8 cellular contexts compared by ENCODE assay signal in the genomic region with DNA sequence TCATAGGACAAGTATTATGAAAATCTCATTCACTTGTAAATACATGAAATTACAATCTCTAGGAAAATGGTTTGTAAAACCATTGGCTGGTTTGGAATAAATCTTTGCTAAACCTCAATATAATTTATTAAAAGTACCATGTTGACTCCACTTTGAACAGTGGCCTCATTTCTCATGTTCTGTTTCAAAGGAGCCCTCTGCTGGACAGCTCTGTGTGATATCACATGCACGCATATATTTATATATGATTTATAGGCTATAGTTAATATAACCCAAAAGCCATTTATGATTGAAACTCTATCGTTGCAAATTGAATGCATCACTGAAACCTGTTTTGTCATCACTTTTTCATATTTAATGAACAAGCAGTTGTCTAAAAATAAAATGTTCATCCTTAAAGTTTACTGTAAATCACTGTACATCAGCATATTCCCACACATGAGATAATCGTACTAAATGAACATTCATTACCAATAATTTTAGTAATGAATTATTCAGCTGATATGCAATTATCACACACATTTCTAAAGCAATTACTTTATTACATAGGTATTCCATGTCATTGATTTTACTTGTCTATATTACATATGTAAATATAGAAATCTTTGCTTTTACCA.
A peak's percentile ranks its signal among the peaks of the same experiment; 100 is the strongest.
DNase-seq lines count a peak whose midpoint lies in the region; ATAC-seq and TF ChIP-seq lines count a peak whose summit lies in the region.

No MANE protein-coding gene starts in this region.

- no peak overlapping the region for H4K8ac ChIP-seq in neuronal stem cell (ENCODE audit: low read depth, low read length)

- H3K14ac ChIP-seq in neuronal stem cell (ENCODE audit: low read length): no peak overlapping the region

- H4K20me1 ChIP-seq in HCT116 (ENCODE audit: insufficient read depth) (no peaks in the 10 kb centered on the region), PC-9 (ENCODE audit: insufficient read depth) (no peaks in the 10 kb centered on the region)

- no peak overlapping the region for H2BK12ac ChIP-seq in neuronal stem cell (ENCODE audit: low read length)

- ATAC-seq in HCT116 (no peak; the same call in 1 of the 2 replicates), thoracic aorta (ENCODE audit: insufficient number of reproducible peaks, low FRiP score, low read depth) (no peak), GM21825 (IDR thresholded peaks at IDR 0.05; ENCODE audit: unreplicated experiment) (no peak)

- no peak overlapping the region for H2AK5ac ChIP-seq in neuronal stem cell (ENCODE audit: low read depth, low read length)

- H3K9me2 ChIP-seq in HCT116 (ENCODE audit: insufficient read depth): no peaks in the 10 kb centered on the region
- H3K9me2 ChIP-seq in PC-9 (ENCODE audit: insufficient read depth): no peaks in the 10 kb centered on the region

- no peak for TF ChIP-seq RAD21 in HCT116 (IDR thresholded peaks at IDR 0.05; ENCODE audit: low read depth)

- H3F3A ChIP-seq in PC-9 (ENCODE audit: insufficient read depth, low read depth): no peaks in the 10 kb centered on the region

- no peak overlapping the region for H2BK5ac ChIP-seq in neuronal stem cell (ENCODE audit: low read length)

- H3K27me3 ChIP-seq in HCT116 (ENCODE audit: insufficient read depth, low read length): no peaks in the 10 kb centered on the region
- H3K27me3 ChIP-seq in PC-9 (ENCODE audit: insufficient read depth, low read depth): no peaks in the 10 kb centered on the region
- H3K27me3 ChIP-seq in thoracic aorta (replicated peaks; ENCODE audit: insufficient read depth): no peaks in the 10 kb centered on the region
- no peaks in the 10 kb centered on the region for H3K27me3 ChIP-seq in neuronal stem cell (ENCODE audit: control insufficient read depth in 3 of 3, insufficient read depth in 3 of 3, low read depth in 1 of 3, low read length in 3 of 3)

- H2BK15ac ChIP-seq in neuronal stem cell (ENCODE audit: low read length): no peak overlapping the region

- no peak for TF ChIP-seq POLR2A in HCT116 (IDR thresholded peaks at IDR 0.05; ENCODE audit: borderline replicate concordance, extremely low read depth, insufficient read depth, insufficient read length)

- H2AFZ ChIP-seq in HCT116 (ENCODE audit: low read depth, low read length, poor library complexity, severe bottlenecking) (no peak overlapping the region), PC-9 (no peak overlapping the region), neuronal stem cell (ENCODE audit: low read length) (no peak overlapping the region)

- BruUV-seq in HCT116 (replicated peaks; lab: Mats Ljungman, UMichigan): no TSS peak
- no TSS peak for BruUV-seq in PC-9 (replicated peaks; lab: Mats Ljungman, UMichigan)

- no peak overlapping the region for H3K4me2 ChIP-seq in HCT116 (ENCODE audit: low read length)
- no peak overlapping the region for H3K4me2 ChIP-seq in PC-9
- no peak overlapping the region for H3K4me2 ChIP-seq in neuronal stem cell (ENCODE audit: insufficient read depth, low read length, poor library complexity, severe bottlenecking)

- H3K79me2 ChIP-seq in HCT116 (ENCODE audit: insufficient read depth, low read length) (no peaks in the 10 kb centered on the region), PC-9 (ENCODE audit: low read depth) (no peaks in the 10 kb centered on the region)

- H3K36me3 ChIP-seq in HCT116 (ENCODE audit: control insufficient read depth in 1 of 2, insufficient read depth in 2 of 2, low read length in 2 of 2) (no peaks in the 10 kb centered on the region), PC-9 (ENCODE audit: low read depth) (no peaks in the 10 kb centered on the region), thoracic aorta (no peaks in the 10 kb centered on the region), neuronal stem cell (replicated peaks in 1 of 2; ENCODE audit: control insufficient read depth in 2 of 2, insufficient read depth in 2 of 2, low read length in 2 of 2) (no peaks in the 10 kb centered on the region)

- H3K9ac ChIP-seq in HCT116 (ENCODE audit: low read length) (no peak overlapping the region), neuronal stem cell (ENCODE audit: low read depth, low read length, poor library complexity) (no peak overlapping the region)

- H3K27ac ChIP-seq in HCT116 (ENCODE audit: low read depth, low read length) (no peak overlapping the region), PC-9 (no peak overlapping the region), thoracic aorta (no peak overlapping the region), neuronal stem cell (replicated peaks; ENCODE audit: low read length) (no peak overlapping the region)

- H3K9me3 ChIP-seq in HCT116 (ENCODE audit: control insufficient read depth in 1 of 2, insufficient read depth in 1 of 2, low read depth in 1 of 2, low read length in 2 of 2) (no peaks in the 10 kb centered on the region), PC-9 (ENCODE audit: insufficient read depth, low read depth) (no peaks in the 10 kb centered on the region), thoracic aorta (no peaks in the 10 kb centered on the region), neuronal stem cell (replicated peaks in 1 of 2; ENCODE audit: control insufficient read depth in 2 of 2, insufficient read depth in 1 of 2, low read depth in 1 of 2, low read length in 2 of 2) (no peaks in the 10 kb centered on the region)

- POLR2A ChIA-PET in HCT116 (lab: Charles Lee) (no interaction called here), PC-9 (lab: Charles Lee; ENCODE audit: unreplicated experiment) (no interaction called here)

- CTCF ChIA-PET in HCT116 (lab: Charles Lee) (no interaction called here), PC-9 (lab: Charles Lee) (interaction anchor here (0.8 kb wide), 1 partner anchor 237 kb away, joined by 3 read pairs; no protein-coding TSS in a partner anchor)

- TF ChIP-seq CTCF in HCT116 (IDR thresholded peaks at IDR 0.05 in 2 of 3, conservative IDR thresholded peaks at IDR 0.05 in 1 of 3; ENCODE audit: borderline replicate concordance in 1 of 3, insufficient read depth in 1 of 3, low read depth in 2 of 3, low read length in 2 of 3) (peak in 2 of 3 experiments; percentile 21 to 38; a peak in 3 of 6 replicates), PC-9 (conservative IDR thresholded peaks at IDR 0.05) (peak; percentile 60), thoracic aorta (IDR thresholded peaks at IDR 0.05) (peak; percentile 10)

- intact Hi-C loops in HCT116 (cut with micrococcal nuclease) (loop anchor here (2.0 kb wide), 1 partner anchor 856 kb away; no protein-coding TSS in a partner anchor), PC-9 (cut with micrococcal nuclease; ENCODE audit: unreplicated experiment) (loop anchor here (1.0 to 10.0 kb wide), 3 partner anchors 248 to 838 kb away; no protein-coding TSS in a partner anchor), posterior vena cava (cut with DNase I) (no loop called here)

- DNase-seq in A172 (ENCODE audit: low spot score): peak; percentile 4
- DNase-seq in HCT116 (ENCODE audit: low read depth, low spot score): no peak
- DNase-seq in PC-9: peak in 1 of 2 experiments; percentile 6
- peak; percentile 57 for DNase-seq in fibroblast of peridontal ligament (ENCODE audit: extremely low read depth)
- no peak for DNase-seq in thoracic aorta (ENCODE audit: low spot score)
- no peak for DNase-seq in neuronal stem cell (ENCODE audit: low spot score)
- DNase-seq in posterior vena cava (ENCODE audit: low spot score): no peak

- WGBS in neuronal stem cell (ENCODE audit: extremely low coverage in 2 of 2, insufficient read length in 2 of 2, insufficient replicate concordance in 1 of 2), 2 donors: no CpG with 5 or more reads among the region's 3 CpGs

- RAD21 ChIA-PET in HCT116 (lab: Charles Lee; ENCODE audit: low non-redundant PET in 1 of 2, low total read pairs in 2 of 2, uncharacterized antibody in 2 of 2, unreplicated experiment in 2 of 2): no interaction called here

- H3K79me1 ChIP-seq in neuronal stem cell (ENCODE audit: low read depth, low read length): no peaks in the 10 kb centered on the region

- no peak overlapping the region for H3K23ac ChIP-seq in neuronal stem cell (ENCODE audit: low read depth, low read length, poor library complexity)

- H4K91ac ChIP-seq in neuronal stem cell (ENCODE audit: low read depth, low read length, poor library complexity): no peak overlapping the region

- H3K4me1 ChIP-seq in HCT116 (ENCODE audit: control insufficient read depth in 1 of 2, insufficient read depth in 2 of 2, low read length in 2 of 2) (no peaks in the 10 kb centered on the region), PC-9 (replicated peaks; ENCODE audit: insufficient read depth) (no peaks in the 10 kb centered on the region), thoracic aorta (ENCODE audit: control insufficient read depth in 1 of 2, low read depth in 2 of 2) (no peaks in the 10 kb centered on the region), neuronal stem cell (ENCODE audit: control insufficient read depth in 2 of 2, insufficient read depth in 1 of 2, low read depth in 1 of 2, low read length in 2 of 2) (peaks cover 6 to 8% of the 10 kb centered on the region in 2 donors)

- H2BK120ac ChIP-seq in neuronal stem cell (ENCODE audit: low read depth, low read length): no peak overlapping the region

- no peak overlapping the region for H3K18ac ChIP-seq in neuronal stem cell (ENCODE audit: low read length)

- H3K4me3 ChIP-seq in HCT116 (replicated peaks in 1 of 2; ENCODE audit: low read depth in 1 of 2, low read length in 2 of 2) (no peak overlapping the region), PC-9 (no peak overlapping the region), thoracic aorta (no peak overlapping the region), neuronal stem cell (ENCODE audit: low read length in 2 of 2) (no peak overlapping the region)

- H3K4ac ChIP-seq in neuronal stem cell (ENCODE audit: low read length): no peak overlapping the region

TF ChIP-seq in HCT116, 20 proteins besides CTCF, POLR2A, EP300 and RAD21:
- no peak for TF ChIP-seq FOSL1 (IDR thresholded peaks at IDR 0.05; ENCODE audit: low read depth)
- no peak for TF ChIP-seq CEBPB (IDR thresholded peaks at IDR 0.05; ENCODE audit: low read depth)
- TF ChIP-seq EZH2phosphoT487 (IDR thresholded peaks at IDR 0.05; ENCODE audit: borderline replicate concordance): no peak

Comparison
In these comparisons a context has a peak if more than half of its experiments do, and no peak if none do; other contexts are left out.
1. DNase-seq: peak in A172 (single experiment) and fibroblast of peridontal ligament (single experiment); none in HCT116 (single experiment), thoracic aorta (single experiment), neuronal stem cell (single experiment) and posterior vena cava (single experiment).
2. CTCF ChIP-seq: peak in every context shown above with its lines; median percentile 60 in PC-9; 30 in HCT116; 10 in thoracic aorta.
3. intact Hi-C loops: an anchor here in HCT116 (2.0 kb wide) and PC-9 (1.0 to 10.0 kb wide); none called in posterior vena cava.